Comparison of ENCODE assay signal across 8 cellular contexts in genomic region chr4:87073570-87074470, GRCh38.
DNase-seq lines count a peak whose midpoint lies in the region; ATAC-seq, FAIRE-seq and TF ChIP-seq lines count a peak whose summit lies in the region.

No MANE protein-coding gene starts in this region.

- FAIRE-seq in kidney (lab: Jason Lieb, UNC), result no peak

- TF ChIP-seq CTCF in OCI-LY7 (conservative IDR thresholded peaks at IDR 0.05; ENCODE audit: low read length) (0 out of 2 replicates have a peak, but pooled peaks have one; percentile 8), kidney (IDR thresholded peaks at IDR 0.05; ENCODE audit: borderline replicate concordance, extremely low read depth, insufficient read depth) (no peak)

- POLR2A ChIA-PET in OCI-LY7 (lab: Charles Lee), result interaction anchor here (0.6 to 1.0 kb wide), 3 partner anchors 11 to 105 kb away, joined by 3 to 4 read pairs (median 3); no protein-coding TSS in a partner anchor

- ATAC-seq in GM19043 (IDR thresholded peaks at IDR 0.05; ENCODE audit: low read depth, unreplicated experiment) (peak; percentile 87), HG03342 (IDR thresholded peaks at IDR 0.05; ENCODE audit: unreplicated experiment) (peak; percentile 88)

- H3K4me2 ChIP-seq in OCI-LY7 (ENCODE audit: low read length), result peak overlapping the region; percentile 94

- H3K79me2 ChIP-seq in ACC112 (ENCODE audit: control insufficient read depth, insufficient read depth, low read length, unreplicated experiment) (peaks cover 36% of the 10 kb centered on the region), OCI-LY7 (ENCODE audit: insufficient read depth, low read depth, low read length) (peaks cover 36% of the 10 kb centered on the region)

- H3K36me3 ChIP-seq in ACC112 (ENCODE audit: insufficient read depth, low read length), result no peaks in the 10 kb centered on the region
- H3K36me3 ChIP-seq in OCI-LY7 (ENCODE audit: insufficient read depth, low read length), result no peaks in the 10 kb centered on the region
- H3K36me3 ChIP-seq in kidney (ENCODE audit: control insufficient read depth in 1 of 2, insufficient read depth in 2 of 2, low read length in 2 of 2), result no peaks in the 10 kb centered on the region

- no peak overlapping the region for H3K9ac ChIP-seq in kidney (ENCODE audit: low read length in 2 of 2)

- H3K27ac ChIP-seq in ACC112 (ENCODE audit: low read depth, low read length) (peak overlapping the region; percentile 22), OCI-LY7 (ENCODE audit: low read depth, low read length, poor library complexity, severe bottlenecking) (peak overlapping the region; percentile 93), kidney (ENCODE audit: low read depth in 2 of 2, low read length in 2 of 2) (peak overlapping the region; percentile 43 to 47)

- no peaks in the 10 kb centered on the region for H3K27me3 ChIP-seq in ACC112 (ENCODE audit: insufficient read depth, low read length)

- CTCF ChIA-PET in OCI-LY7 (lab: Charles Lee; ENCODE audit: unreplicated experiment), result no interaction called here

- peak overlapping the region; percentile 39; the same call in 1 of the 2 replicates for H3K4me3 ChIP-seq in ACC112 (ENCODE audit: low read depth, low read length)
- peak overlapping the region; percentile 60 for H3K4me3 ChIP-seq in OCI-LY7 (ENCODE audit: low read depth, low read length, poor library complexity, severe bottlenecking)
- H3K4me3 ChIP-seq in kidney (ENCODE audit: low read length in 2 of 2), result peak overlapping the region; percentile 27 to 28

- BruUV-seq in OCI-LY7 (replicated peaks; lab: Mats Ljungman, UMichigan), result no TSS peak

- intact Hi-C loops in OCI-LY7 (cut with micrococcal nuclease; ENCODE audit: unreplicated experiment) (loop anchor here (2.0 to 5.0 kb wide), 2 partner anchors 67 to 137 kb away; partner anchors contain the start of gene AFF1), kidney (cut with DNase I) (no loop called here)

- H3K9me2 ChIP-seq in OCI-LY7 (ENCODE audit: insufficient read depth, low read length), result no peaks in the 10 kb centered on the region

- H2AFZ ChIP-seq in ACC112 (ENCODE audit: low read length, unreplicated experiment) (no peak overlapping the region), OCI-LY7 (ENCODE audit: low read length) (peak overlapping the region; percentile 90; the same call in 1 of the 2 replicates)

- peak; percentile 82 for DNase-seq in OCI-LY7 (ENCODE audit: low spot score)
- peak; percentile 58 for DNase-seq in activated naive CD4-positive, alpha-beta T cell treated with anti-CD3 and anti-CD28 coated beads, Interleukin-2, amount 50 U/mL, for 16 hours
- DNase-seq in kidney, result peak; percentile 82
- peak; percentile 7 for DNase-seq in stimulated activated CD8-positive, alpha-beta memory T cell treated with anti-CD3 and anti-CD28 coated beads, Interleukin-12 subunit alpha, Interleukin-12 subunit beta, amount 100 ng/mL, for 4 hours (ENCODE audit: low read depth)
- DNase-seq in G401 (ENCODE audit: low spot score), result no peak

- H4K20me1 ChIP-seq in OCI-LY7 (ENCODE audit: insufficient read depth, low read length), result no peaks in the 10 kb centered on the region

- in situ Hi-C loops in G401 (cut with HindIII; ENCODE audit: low sequenced_read_pairs), result no loop called here

- peaks cover 34% of the 10 kb centered on the region for H3K4me1 ChIP-seq in ACC112 (ENCODE audit: control insufficient read depth, insufficient read depth, low read length, unreplicated experiment)
- peaks cover 42% of the 10 kb centered on the region for H3K4me1 ChIP-seq in OCI-LY7 (ENCODE audit: insufficient read depth, low read length, poor library complexity, severe bottlenecking)
- peaks cover 32 to 35% of the 10 kb centered on the region in 2 donors for H3K4me1 ChIP-seq in kidney (ENCODE audit: control insufficient read depth in 1 of 2, insufficient read depth in 1 of 2, low read depth in 1 of 2, low read length in 2 of 2)

- H3K9me3 ChIP-seq in OCI-LY7 (ENCODE audit: low read length) (no peaks in the 10 kb centered on the region), kidney (ENCODE audit: control insufficient read depth in 1 of 2, low read length in 2 of 2) (no peaks in the 10 kb centered on the region)

Comparison
In these comparisons a context has a peak if more than half of its experiments do, and no peak if none do; other contexts are left out.
1. H3K27ac ChIP-seq: peak in every context shown above with its lines; median percentile 93 in OCI-LY7; 45 in kidney; 22 in ACC112.